ENCODE assay signal across 12 cellular contexts in genomic region chr10:32049113-32049512, GRCh38. TPM values are rescaled to one million over a fixed set of nuclear protein-coding genes. Genes with fewer than 3 reads are reported as not detected.
DNase-seq lines count a peak whose midpoint lies in the region; ATAC-seq and TF ChIP-seq lines count a peak whose summit lies in the region.
"Had no signal": no experiment of that assay in that cellular context is flagged by ENCODE, and none has a peak within 500 bp of the region (broad histone marks: within the 10 kb centered on the region; RNA-seq: fewer than 3 reads in every experiment).

No MANE protein-coding gene starts in this region.

- DNase-seq in GM23338 (ENCODE audit: low spot score), result no peak
- DNase-seq in WTC11 (ENCODE audit: low spot score), result no peak
- DNase-seq in glomerular visceral epithelial cell (ENCODE audit: extremely low spot score), result peak; percentile 85
- no peak for DNase-seq in smooth muscle cell (lab: John Stamatoyannopoulos, UW; ENCODE audit: unreplicated experiment)
- no peak for DNase-seq in H7
- no peak for DNase-seq in NOMO-1 (lab: John Stamatoyannopoulos, UW; ENCODE audit: unreplicated experiment in 2 of 2)
- DNase-seq: activated CD8-positive, alpha-beta memory T cell treated with anti-CD3 and anti-CD28 coated beads, Interleukin-2, amount 50 U/mL, for 4 hours; Karpas-422; NCI-H2171 treated with DMSO at 0.1 percent for 48 hours; stomach had no signal

- H3F3A ChIP-seq in GM23338 (replicated peaks; ENCODE audit: low read depth) (no peaks in the 10 kb centered on the region), smooth muscle cell (ENCODE audit: low read depth) (no peaks in the 10 kb centered on the region)

- H3K27ac ChIP-seq in GM23338 (ENCODE audit: low read depth) (no peak overlapping the region), smooth muscle cell (ENCODE audit: low read depth) (peak overlapping the region; percentile 91)
- H3K27ac ChIP-seq: neutrophil, stomach had no signal

- no peak overlapping the region for H3K9ac ChIP-seq in smooth muscle cell (ENCODE audit: low read depth)

- peaks cover 45% of the 10 kb centered on the region for H3K4me1 Mint-ChIP-seq in GM23338
- peaks cover 52% of the 10 kb centered on the region for H3K4me1 Mint-ChIP-seq in WTC11

- H3K27ac Mint-ChIP-seq in GM23338 (peak overlapping the region; percentile 89), WTC11 (peak overlapping the region; percentile 88)

- H3K36me3 Mint-ChIP-seq in GM23338 (ENCODE audit: low read depth) (peaks cover 38% of the 10 kb centered on the region), WTC11 (peaks cover 36% of the 10 kb centered on the region)

- TF ChIP-seq CTCF in GM23338 (conservative IDR thresholded peaks at IDR 0.05; ENCODE audit: low read depth in 2 of 2) (no peak), WTC11 (IDR thresholded peaks at IDR 0.05) (no peak), smooth muscle cell (IDR thresholded peaks at IDR 0.05; ENCODE audit: borderline replicate concordance, insufficient read depth, poor library complexity, severe bottlenecking) (no peak)

- H3K27me3 ChIP-seq in GM23338 (ENCODE audit: insufficient read depth) (no peaks in the 10 kb centered on the region), smooth muscle cell (ENCODE audit: low read depth) (no peaks in the 10 kb centered on the region), H7 (ENCODE audit: control insufficient read depth, insufficient read depth, low read length) (no peaks in the 10 kb centered on the region)
- H3K27me3 ChIP-seq: neutrophil, stomach had no signal

- H3K4me3 Mint-ChIP-seq in GM23338, result no peak overlapping the region
- H3K4me3 Mint-ChIP-seq in WTC11, result no peak overlapping the region

- ATAC-seq in GM23338, result no peak
- ATAC-seq in WTC11, result no peak
- no peak for ATAC-seq in GM21576 (IDR thresholded peaks at IDR 0.05; ENCODE audit: unreplicated experiment)

- H3K4me1 ChIP-seq in GM23338 (ENCODE audit: insufficient read depth), result peaks cover 46% of the 10 kb centered on the region
- peaks cover 44% of the 10 kb centered on the region for H3K4me1 ChIP-seq in smooth muscle cell (ENCODE audit: low read depth)

- H3K27me3 Mint-ChIP-seq in GM23338 (ENCODE audit: insufficient read depth, low read depth, poor library complexity) (no peaks in the 10 kb centered on the region), WTC11 (ENCODE audit: low read depth) (no peaks in the 10 kb centered on the region)

- no peaks in the 10 kb centered on the region for H3K9me3 Mint-ChIP-seq in GM23338
- no peaks in the 10 kb centered on the region for H3K9me3 Mint-ChIP-seq in WTC11

- H3K9me3 ChIP-seq in smooth muscle cell (replicated peaks; ENCODE audit: low read depth), result no peaks in the 10 kb centered on the region
- H3K9me3 ChIP-seq: neutrophil, stomach had no signal

- peaks cover 57% of the 10 kb centered on the region for H4K20me1 ChIP-seq in GM23338 (replicated peaks; ENCODE audit: insufficient read depth)
- peaks cover 100% of the 10 kb centered on the region for H4K20me1 ChIP-seq in smooth muscle cell (ENCODE audit: low read depth)

- H3K79me2 ChIP-seq in GM23338 (replicated peaks; ENCODE audit: insufficient read depth) (peaks cover 100% of the 10 kb centered on the region), smooth muscle cell (ENCODE audit: low read depth) (peaks cover 100% of the 10 kb centered on the region)

- CTCF ChIA-PET in WTC11 (lab: Charles Lee), result no interaction called here

- H3K36me3 ChIP-seq in GM23338 (ENCODE audit: insufficient read depth) (peaks cover 23% of the 10 kb centered on the region), smooth muscle cell (ENCODE audit: low read depth) (peaks cover 13% of the 10 kb centered on the region), H7 (replicated peaks; ENCODE audit: control insufficient read depth, insufficient read depth, low read length) (peaks cover 7% of the 10 kb centered on the region)

- no peak overlapping the region for H2AFZ ChIP-seq in GM23338
- no peak overlapping the region for H2AFZ ChIP-seq in smooth muscle cell (ENCODE audit: low read depth)

- H3K4me3 ChIP-seq in GM23338, result no peak overlapping the region
- no peak overlapping the region for H3K4me3 ChIP-seq in smooth muscle cell
- H3K4me3 ChIP-seq in H7 (ENCODE audit: insufficient read depth, low read depth, low read length), result no peak overlapping the region
- H3K4me3 ChIP-seq: stomach had no signal

- POLR2A ChIA-PET in WTC11 (lab: Charles Lee), result no interaction called here

- WGBS in smooth muscle cell (ENCODE audit: low lambda C conversion rate), result 34% methylated on average over 4 of the region's 4 CpGs

- H3K9me2 ChIP-seq in GM23338 (ENCODE audit: insufficient read depth), result no peaks in the 10 kb centered on the region

- H3K4me2 ChIP-seq in GM23338 (no peak overlapping the region), smooth muscle cell (peak overlapping the region; percentile 94)

TF ChIP-seq in GM23338, 12 proteins besides CTCF, POLR2A, EP300 and RAD21 (continues in another document):
- TF ChIP-seq REST (IDR thresholded peaks at IDR 0.05; ENCODE audit: unreplicated experiment) (no peak), ETS1 (IDR thresholded peaks at IDR 0.05) (no peak)

TF ChIP-seq in WTC11, 78 proteins besides CTCF, POLR2A, EP300 and RAD21:
- TF ChIP-seq GRHL2 (CRISPR knock-in tag; IDR thresholded peaks at IDR 0.05; ENCODE audit: insufficient replicate concordance, severe bottlenecking) (no peak), ATF1 (CRISPR knock-in tag; IDR thresholded peaks at IDR 0.05) (no peak), FOXP1 (CRISPR knock-in tag; IDR thresholded peaks at IDR 0.05; ENCODE audit: borderline replicate concordance) (no peak), E2F1 (CRISPR knock-in tag; IDR thresholded peaks at IDR 0.05) (no peak), CBFB (CRISPR knock-in tag; IDR thresholded peaks at IDR 0.05; ENCODE audit: low read depth) (no peak)

RNA-seq across cellular contexts. Expression of gene KIF5B, which starts 7.1 kb away (rescaled TPM):
- total RNA-seq in GM23338 (2014; rRNA removed; shearing (Covaris generic)), result 81.8 and 86.4 TPM in 2 replicates
- polyA plus RNA-seq in GM23338 (2016; fragmentation: Nextera tagmentation; extraction: Ambion mirVana), result 49.5 and 63.5 TPM in 2 replicates
- 63.2 to 67.5 TPM (median 66.9 TPM) in 3 replicates for total RNA-seq in WTC11 (2021)
- total RNA-seq in smooth muscle cell, result 164 and 198 TPM in 2 replicates
- 74.2 and 82.2 TPM in 2 replicates for polyA plus RNA-seq in smooth muscle cell
- total RNA-seq in H7 (2014; rRNA removed; shearing (Covaris generic)), result 61.1 and 91.5 TPM in 2 replicates
